8 cellular contexts compared by ENCODE assay signal in the genomic region with DNA sequence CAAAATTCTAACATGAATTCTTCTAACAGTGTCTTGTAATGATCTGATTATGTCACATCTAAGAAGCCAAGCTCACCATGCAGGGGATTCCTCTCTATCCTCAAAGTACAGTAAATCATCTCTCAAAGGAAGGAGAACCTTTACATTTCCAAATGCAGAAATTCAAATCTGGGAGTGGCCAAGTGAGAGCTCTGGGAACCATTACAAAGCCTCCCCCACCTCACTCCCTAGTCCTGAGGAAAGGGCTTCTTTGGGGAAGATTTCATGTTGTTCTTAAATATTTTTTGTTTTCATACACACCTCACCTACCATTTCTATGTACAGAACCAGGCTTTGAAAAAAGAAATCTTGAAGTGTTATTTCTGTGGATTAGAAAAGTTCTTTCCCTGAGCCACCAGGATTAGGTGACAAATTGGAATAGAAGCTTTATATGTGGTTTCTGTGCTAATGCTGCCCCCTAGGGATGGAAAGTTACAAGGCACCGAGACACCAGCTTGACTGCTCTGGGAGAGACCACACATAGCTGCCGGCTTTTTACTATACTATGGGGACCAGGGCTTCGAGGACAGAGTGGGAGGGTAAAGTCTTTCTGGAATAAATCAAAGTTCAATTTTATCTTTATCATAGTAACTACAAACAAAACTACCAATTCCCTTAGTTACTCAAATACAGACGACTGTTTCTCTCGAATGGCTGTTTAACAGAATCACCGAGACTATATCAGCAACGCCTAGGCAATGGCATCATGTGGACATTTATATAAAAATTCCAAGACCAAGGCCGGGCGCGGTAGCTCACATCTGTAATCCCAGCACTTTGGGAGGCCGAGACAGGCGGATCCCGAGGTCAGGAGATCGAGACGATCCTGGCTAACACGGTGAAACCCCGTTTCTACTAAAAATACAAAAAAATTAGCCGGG.
DNase-seq lines count a peak whose midpoint lies in the region; ATAC-seq and TF ChIP-seq lines count a peak whose summit lies in the region.

No MANE protein-coding gene starts in this region.

- no peaks in the 10 kb centered on the region for H3K9me3 ChIP-seq in endodermal cell (ENCODE audit: control insufficient read depth, low read length)

- H3K27ac Mint-ChIP-seq in activated CD4-positive, alpha-beta memory T cell treated with anti-CD3 and anti-CD28 coated beads, Interleukin-2, amount 10 ng/mL, durations not matched to agents 7 days and 5 days: no peak overlapping the region
- H3K27ac Mint-ChIP-seq in endodermal cell (peak overlapping the region; percentile 77), mesothelial cell of epicardium (peak overlapping the region; percentile 72)

- DNase-seq in COR-L47 (lab: John Stamatoyannopoulos, UW): peak; percentile 45
- peak; percentile 33 to 73 for DNase-seq in HL-60 (ENCODE audit: low read depth in 1 of 2, low spot score in 1 of 2)
- DNase-seq in NCI-H774 (lab: John Stamatoyannopoulos, UW): peak; percentile 36
- DNase-seq in activated CD4-positive, alpha-beta memory T cell treated with anti-CD3 and anti-CD28 coated beads, Interleukin-2, amount 10 ng/mL, durations not matched to agents 7 days and 5 days: peak; percentile 71
- DNase-seq in endodermal cell: peak; percentile 94
- peak; percentile 41 to 79 for DNase-seq in mesothelial cell of epicardium (ENCODE audit: low spot score in 2 of 2, unreplicated experiment in 2 of 2)
- DNase-seq in stimulated activated CD8-positive, alpha-beta memory T cell treated with anti-CD3 and anti-CD28 coated beads, Interleukin-4, amount 100 ng/mL, for 4 hours (ENCODE audit: low read depth in 2 of 2, low spot score in 1 of 2): peak; percentile 30 to 42

- no peak for TF ChIP-seq POLR2A in GM18505 (IDR thresholded peaks at IDR 0.05; ENCODE audit: borderline replicate concordance, extremely low read depth, insufficient read depth, insufficient read length)

- POLR2A ChIA-PET in activated CD4-positive, alpha-beta memory T cell treated with anti-CD3 and anti-CD28 coated beads, Interleukin-2, amount 10 ng/mL, durations not matched to agents 7 days and 5 days (lab: Charles Lee): interaction anchor here (0.6 to 1.5 kb wide), 7 partner anchors 18 to 139 kb away, joined by 3 to 4 read pairs (median 4); no protein-coding TSS in a partner anchor

- WGBS in endodermal cell (ENCODE audit: insufficient coverage in 1 of 2, insufficient read length in 1 of 2), 2 experiments: 78 to 80% methylated on average over 10 to 17 of the region's 18 CpGs

- H3K27ac ChIP-seq in HL-60 (replicated peaks) (no peak overlapping the region), endodermal cell (ENCODE audit: low read depth, low read length) (no peak overlapping the region)

- H3K4me3 ChIP-seq in HL-60 (replicated peaks; ENCODE audit: insufficient read depth, low read length) (no peak overlapping the region), endodermal cell (ENCODE audit: low read length) (no peak overlapping the region)

- TF ChIP-seq CTCF in HL-60 (IDR thresholded peaks at IDR 0.05; ENCODE audit: insufficient read depth, low read length) (peak; percentile 74), endodermal cell (conservative IDR thresholded peaks at IDR 0.05) (peak; percentile 91), mesothelial cell of epicardium (IDR thresholded peaks at IDR 0.05; ENCODE audit: unreplicated experiment) (peak; percentile 73)

- H3K27me3 ChIP-seq in HL-60 (ENCODE audit: insufficient read depth, poor library complexity, severe bottlenecking) (no peaks in the 10 kb centered on the region), endodermal cell (ENCODE audit: control insufficient read depth, insufficient read depth, low read length, poor library complexity, severe bottlenecking) (no peaks in the 10 kb centered on the region)

- no peak overlapping the region for H3K9ac ChIP-seq in endodermal cell (ENCODE audit: extremely low read depth, low read length, poor library complexity, severe bottlenecking)

- no peak for ATAC-seq in GM18505 (IDR thresholded peaks at IDR 0.05; ENCODE audit: unreplicated experiment)

- no peaks in the 10 kb centered on the region for H3K27me3 Mint-ChIP-seq in activated CD4-positive, alpha-beta memory T cell treated with anti-CD3 and anti-CD28 coated beads, Interleukin-2, amount 10 ng/mL, durations not matched to agents 7 days and 5 days
- H3K27me3 Mint-ChIP-seq in endodermal cell (ENCODE audit: insufficient read depth): no peaks in the 10 kb centered on the region
- no peaks in the 10 kb centered on the region for H3K27me3 Mint-ChIP-seq in mesothelial cell of epicardium (ENCODE audit: low read depth)

- peaks cover 6% of the 10 kb centered on the region for H3K36me3 Mint-ChIP-seq in activated CD4-positive, alpha-beta memory T cell treated with anti-CD3 and anti-CD28 coated beads, Interleukin-2, amount 10 ng/mL, durations not matched to agents 7 days and 5 days (ENCODE audit: low read depth)
- peaks cover 32% of the 10 kb centered on the region for H3K36me3 Mint-ChIP-seq in endodermal cell (ENCODE audit: low read depth)
- H3K36me3 Mint-ChIP-seq in mesothelial cell of epicardium: peaks cover 3% of the 10 kb centered on the region

- no peaks in the 10 kb centered on the region for H3K9me3 Mint-ChIP-seq in activated CD4-positive, alpha-beta memory T cell treated with anti-CD3 and anti-CD28 coated beads, Interleukin-2, amount 10 ng/mL, durations not matched to agents 7 days and 5 days
- H3K9me3 Mint-ChIP-seq in endodermal cell (no peaks in the 10 kb centered on the region), mesothelial cell of epicardium (no peaks in the 10 kb centered on the region)

- CTCF ChIA-PET in activated CD4-positive, alpha-beta memory T cell treated with anti-CD3 and anti-CD28 coated beads, Interleukin-2, amount 10 ng/mL, durations not matched to agents 7 days and 5 days (lab: Charles Lee): interaction anchor here (0.6 to 7.9 kb wide), 38 partner anchors 9 to 425 kb away, joined by 3 to 75 read pairs (median 6); partner anchors contain the start of gene RNF216

- H3K4me1 ChIP-seq in endodermal cell (ENCODE audit: control insufficient read depth, insufficient read depth, low read length): peaks cover 11% of the 10 kb centered on the region

- no peak overlapping the region for H3K4me3 Mint-ChIP-seq in activated CD4-positive, alpha-beta memory T cell treated with anti-CD3 and anti-CD28 coated beads, Interleukin-2, amount 10 ng/mL, durations not matched to agents 7 days and 5 days
- H3K4me3 Mint-ChIP-seq in endodermal cell (no peak overlapping the region), mesothelial cell of epicardium (no peak overlapping the region)

- peaks cover 48% of the 10 kb centered on the region for H3K36me3 ChIP-seq in endodermal cell (ENCODE audit: control insufficient read depth, insufficient read depth, low read length)

- peaks cover 14% of the 10 kb centered on the region for H3K4me1 Mint-ChIP-seq in activated CD4-positive, alpha-beta memory T cell treated with anti-CD3 and anti-CD28 coated beads, Interleukin-2, amount 10 ng/mL, durations not matched to agents 7 days and 5 days
- H3K4me1 Mint-ChIP-seq in endodermal cell (peaks cover 29% of the 10 kb centered on the region), mesothelial cell of epicardium (peaks cover 8% of the 10 kb centered on the region)

Comparison
In these comparisons a context has a peak if more than half of its experiments do, and no peak if none do; other contexts are left out.
1. DNase-seq: peak in every context shown above with its lines; median percentile 94 in endodermal cell; 71 in activated CD4-positive, alpha-beta memory T cell treated with anti-CD3 and anti-CD28 coated beads, Interleukin-2, amount 10 ng/mL, durations not matched to agents 7 days and 5 days; 60 in mesothelial cell of epicardium; 53 in HL-60; 45 in COR-L47; 36 in NCI-H774; 36 in stimulated activated CD8-positive, alpha-beta memory T cell treated with anti-CD3 and anti-CD28 coated beads, Interleukin-4, amount 100 ng/mL, for 4 hours.